In the genomic region with DNA sequence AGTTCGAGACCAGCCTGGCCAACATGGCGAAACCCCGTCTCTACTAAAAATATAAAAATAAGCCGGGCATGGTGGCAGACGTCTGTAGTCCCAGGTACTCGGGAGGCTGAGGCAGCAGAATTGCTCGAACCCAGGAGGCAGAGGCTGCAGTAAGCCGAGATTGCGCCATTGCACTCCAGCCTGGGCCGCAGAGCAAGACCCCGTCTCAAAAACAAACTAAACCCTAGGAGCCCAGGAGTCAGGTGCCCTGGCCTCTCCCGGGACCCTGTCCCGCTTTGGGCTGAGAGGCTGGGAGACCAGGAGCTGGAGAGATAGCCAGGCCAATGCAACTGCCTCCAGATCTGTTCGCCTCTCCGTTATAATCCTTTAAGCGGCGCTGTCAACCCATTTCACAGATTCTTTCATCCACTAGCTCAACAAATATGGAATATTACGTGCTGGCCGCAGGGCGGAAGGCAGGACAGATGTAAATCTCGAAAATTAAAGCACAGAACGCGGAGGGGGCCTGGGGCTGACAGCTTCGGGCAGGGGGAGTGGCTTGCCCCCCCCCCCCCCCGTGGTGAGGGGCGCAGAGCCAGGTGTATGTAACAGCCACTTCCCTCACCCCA, we compare ENCODE assay signal across 11 cellular contexts. TPM values are rescaled to one million over a fixed set of nuclear protein-coding genes. Genes with fewer than 3 reads are reported as not detected.
DNase-seq lines count a peak whose midpoint lies in the region; ATAC-seq, FAIRE-seq and TF ChIP-seq lines count a peak whose summit lies in the region.
"Had no signal": no experiment of that assay in that cellular context is flagged by ENCODE, and none has a peak within 500 bp of the region (broad histone marks: within the 10 kb centered on the region; RNA-seq: fewer than 3 reads in every experiment).

No MANE protein-coding gene starts in this region.

- H3K27ac Mint-ChIP-seq in neural progenitor cell, result no peak overlapping the region

- H2AFZ ChIP-seq in HepG2 (ENCODE audit: low read length) (no peak overlapping the region), neural progenitor cell (replicated peaks) (no peak overlapping the region)

- no peak for TF ChIP-seq RAD21 in HepG2 (CRISPR knock-in tag; IDR thresholded peaks at IDR 0.05)

- ATAC-seq in HepG2 (no peak), right lobe of liver (no peak), GM21786 (IDR thresholded peaks at IDR 0.05; ENCODE audit: unreplicated experiment) (no peak)

- no peak overlapping the region for H3K9ac ChIP-seq in HepG2 (ENCODE audit: insufficient read depth, low read depth, low read length)
- H3K9ac ChIP-seq in duodenal mucosa (ENCODE audit: low read depth in 1 of 2, low read length in 2 of 2), result peak overlapping the region in 1 of 2 donors; percentile 25
- no peak overlapping the region for H3K9ac ChIP-seq in neural progenitor cell

- peaks cover 11% of the 10 kb centered on the region for H3K4me1 Mint-ChIP-seq in neural progenitor cell

- peaks cover 12% of the 10 kb centered on the region for H3K27me3 Mint-ChIP-seq in neural progenitor cell (ENCODE audit: insufficient read depth, low read depth)

- H3K27ac ChIP-seq in HepG2 (ENCODE audit: extremely low read length, insufficient read depth, low read length) (no peak overlapping the region), right lobe of liver (no peak overlapping the region), duodenal mucosa (ENCODE audit: low read depth, low read length) (no peak overlapping the region), neural progenitor cell (no peak overlapping the region)

- no peak overlapping the region for H3K4me3 ChIP-seq in HepG2 (replicated peaks in 1 of 3; ENCODE audit: insufficient read depth in 1 of 3, low read depth in 2 of 3, low read length in 3 of 3)
- no peak overlapping the region for H3K4me3 ChIP-seq in right lobe of liver
- peak overlapping the region; percentile 45 to 52 for H3K4me3 ChIP-seq in duodenal mucosa (ENCODE audit: low read depth in 1 of 2, low read length in 2 of 2)
- no peak overlapping the region for H3K4me3 ChIP-seq in neural progenitor cell

- H3K9me3 Mint-ChIP-seq in neural progenitor cell, result no peaks in the 10 kb centered on the region

- H3K9me3 ChIP-seq in HepG2 (ENCODE audit: low read length), result no peaks in the 10 kb centered on the region
- H3K9me3 ChIP-seq in right lobe of liver, result no peaks in the 10 kb centered on the region
- no peaks in the 10 kb centered on the region for H3K9me3 ChIP-seq in duodenal mucosa (ENCODE audit: control insufficient read depth in 1 of 2, low read length in 2 of 2)
- no peaks in the 10 kb centered on the region for H3K9me3 ChIP-seq in neural progenitor cell (ENCODE audit: low read depth)

- no peak for FAIRE-seq in HepG2 (lab: Jason Lieb, UNC)

- TF ChIP-seq CTCF in HepG2 (CRISPR knock-in tag; IDR thresholded peaks at IDR 0.05) (no peak), right lobe of liver (IDR thresholded peaks at IDR 0.05) (no peak), neural progenitor cell (IDR thresholded peaks at IDR 0.05) (no peak)

- WGBS in HepG2 (ENCODE audit: low lambda C conversion rate), result 69% methylated on average over 20 of the region's 26 CpGs
- 64% methylated on average over 13 of the region's 26 CpGs for WGBS in right lobe of liver (ENCODE audit: insufficient coverage, low coverage, low lambda C conversion rate, missing lambda C conversion rate)

- no peaks in the 10 kb centered on the region for H3K36me3 ChIP-seq in HepG2 (replicated peaks in 1 of 2; ENCODE audit: control insufficient read depth in 1 of 2, insufficient read depth in 2 of 2, low read length in 2 of 2)
- H3K36me3 ChIP-seq in right lobe of liver, result no peaks in the 10 kb centered on the region
- H3K36me3 ChIP-seq in duodenal mucosa (ENCODE audit: control insufficient read depth in 1 of 2, insufficient read depth in 2 of 2, low read length in 2 of 2), result no peaks in the 10 kb centered on the region
- H3K36me3 ChIP-seq in neural progenitor cell, result no peaks in the 10 kb centered on the region

- DNase-seq in HepG2 (ENCODE audit: low spot score) (no peak), right lobe of liver (no peak), neural progenitor cell (ENCODE audit: low spot score) (no peak), SKM-1 treated with dmso at 0.1 percent for 144 hours (lab: John Stamatoyannopoulos, UW; ENCODE audit: unreplicated experiment) (no peak), NCI-H1694 treated with DMSO at 0.1 percent for 48 hours (lab: John Stamatoyannopoulos, UW) (no peak), NCI-H774 (lab: John Stamatoyannopoulos, UW) (no peak)
- DNase-seq: NK-92 treated with Interleukin-12 subunit alpha and Interleukin-12 subunit beta, amount 100 ng/mL, for 24 hours; stimulated activated CD4-positive, alpha-beta T cell treated with anti-CD3 and anti-CD28 coated beads, Interleukin-1b, Interleukin-23, amount 100 ng/mL, for 48 hours had no signal

- H3F3A ChIP-seq in neural progenitor cell (ENCODE audit: low read depth), result peaks cover 4% of the 10 kb centered on the region

- H3K27me3 ChIP-seq in HepG2 (ENCODE audit: control insufficient read depth in 1 of 2, insufficient read depth in 2 of 2, low read length in 2 of 2) (peaks cover 4 to 16% of the 10 kb centered on the region in 2 experiments; a peak in 4 of 5 replicates), right lobe of liver (no peaks in the 10 kb centered on the region), duodenal mucosa (ENCODE audit: control insufficient read depth in 1 of 2, insufficient read depth in 2 of 2, low read length in 2 of 2) (peaks cover 6 to 7% of the 10 kb centered on the region in 2 donors), neural progenitor cell (peaks cover 42% of the 10 kb centered on the region)

- no peaks in the 10 kb centered on the region for H3K79me2 ChIP-seq in HepG2 (ENCODE audit: insufficient read depth, low read length)
- no peaks in the 10 kb centered on the region for H3K79me2 ChIP-seq in neural progenitor cell (ENCODE audit: low read depth)

- CTCF ChIA-PET in HepG2 (lab: Yijun Ruan, JAX; ENCODE audit: low intra/inter-chr PET ratio, low total read pairs), result no interaction called here

- H3K4me1 ChIP-seq in HepG2 (ENCODE audit: insufficient read depth, low read length) (peaks cover 24% of the 10 kb centered on the region), right lobe of liver (peaks cover 0 to 11% (median 2%) of the 10 kb centered on the region in 4 donors), duodenal mucosa (ENCODE audit: control insufficient read depth in 1 of 2, insufficient read depth in 2 of 2, low read length in 2 of 2) (peaks cover 7 to 16% of the 10 kb centered on the region in 2 donors), neural progenitor cell (peaks cover 2% of the 10 kb centered on the region)

- TF ChIP-seq EP300 in HepG2 (IDR thresholded peaks at IDR 0.05; ENCODE audit: low read depth in 2 of 2, low read length in 2 of 2) (no peak), HepG2 (CRISPR knock-in tag; IDR thresholded peaks at IDR 0.05; ENCODE audit: borderline replicate concordance) (no peak)

- H3K36me3 Mint-ChIP-seq in neural progenitor cell, result no peaks in the 10 kb centered on the region

- no peak overlapping the region for H3K4me3 Mint-ChIP-seq in neural progenitor cell

- intact Hi-C loops in HepG2 (cut with micrococcal nuclease; ENCODE audit: unreplicated experiment), result no loop called here
- intact Hi-C loops in right lobe of liver (cut with DNase I), result no loop called here

- POLR2A ChIA-PET in HepG2 (lab: Yijun Ruan, JAX), result no interaction called here

- no peaks in the 10 kb centered on the region for H4K20me1 ChIP-seq in HepG2 (ENCODE audit: insufficient read depth, low read length)
- no peaks in the 10 kb centered on the region for H4K20me1 ChIP-seq in neural progenitor cell (ENCODE audit: low read depth)

- no peak overlapping the region for H3K4me2 ChIP-seq in HepG2 (ENCODE audit: low read depth, low read length)
- H3K4me2 ChIP-seq in neural progenitor cell, result peak overlapping the region; percentile 45

- no TSS peak for BruUV-seq in HepG2 (replicated peaks; lab: Mats Ljungman, UMichigan)

- TF ChIP-seq POLR2A in HepG2 (IDR thresholded peaks at IDR 0.05; ENCODE audit: insufficient read depth in 1 of 2, low read depth in 2 of 2, low read length in 2 of 2) (no peak), right lobe of liver (IDR thresholded peaks at IDR 0.05) (no peak)

- in situ Hi-C loops in HepG2 (cut with HindIII; ENCODE audit: extremely low pct_ligation_motif_present, low pct_unique_long_range_greater_than_20kb), result no loop called here

RNA-seq across cellular contexts. Expression of gene MYBPC2, which starts 5.3 kb away (rescaled TPM):
- total RNA-seq in HepG2 (2016; rRNA removed; fragmentation: Illumina TruSeq; extraction: Trizol) (0.67 TPM in 1 of 2 replicates, not detected in the other), right lobe of liver (under 1 TPM in 3 of 6 experiments, not detected in 3; 0.12 to 0.56 (median 0.30) TPM), neural progenitor cell (ENCODE audit: low replicate concordance) (0.65 and 0.77 TPM in 2 replicates)
- total RNA-seq in HepG2 (2016; cell fraction: cytosol; rRNA removed; fragmentation: Illumina TruSeq; extraction: Trizol; ENCODE audit: low read depth), result not detected in 2 replicates
- total RNA-seq in HepG2 (2016; cell fraction: insoluble cytoplasmic fraction; rRNA removed; fragmentation: Illumina TruSeq; extraction: Trizol), result not detected in 2 replicates
- not detected in 2 replicates for total RNA-seq in HepG2 (2016; cell fraction: membrane; rRNA removed; fragmentation: Illumina TruSeq; extraction: Trizol)
- total RNA-seq in HepG2 (2016; cell fraction: nucleus; rRNA removed; fragmentation: Illumina TruSeq; extraction: Trizol), result not detected in 2 replicates
- polyA plus RNA-seq in HepG2 (2011; rRNA removed), result 0.01 TPM in 1 of 2 replicates, not detected in the other
- 0.01 and 0.03 TPM in 2 replicates for polyA plus RNA-seq in HepG2 (2011; cell fraction: cytosol; rRNA removed)
- 0.05 and 0.24 TPM in 2 replicates for polyA plus RNA-seq in HepG2 (2011; cell fraction: nucleus; rRNA removed)
- polyA plus RNA-seq in HepG2 (2012), result not detected in 2 replicates
- not detected in 2 replicates for polyA plus RNA-seq in HepG2 (2016; cell fraction: cytosol; fragmentation: Illumina TruSeq; extraction: Trizol; ENCODE audit: low read depth)
- not detected in 2 replicates for polyA plus RNA-seq in HepG2 (2016; cell fraction: insoluble cytoplasmic fraction; fragmentation: Illumina TruSeq; extraction: Trizol; ENCODE audit: low read depth)
- not detected in 2 replicates for polyA plus RNA-seq in HepG2 (2016; cell fraction: membrane; fragmentation: Illumina TruSeq; extraction: Trizol; ENCODE audit: low read depth)
- polyA plus RNA-seq in HepG2 (2016; cell fraction: nucleus; fragmentation: Illumina TruSeq; extraction: Trizol; ENCODE audit: insufficient read depth, low read depth), result not detected in 2 replicates
- polyA minus RNA-seq in HepG2 (2011; rRNA and poly(A)+ RNA removed; ENCODE audit: low replicate concordance), result not detected in 2 replicates
- polyA minus RNA-seq in HepG2 (2011; cell fraction: cytosol; rRNA and poly(A)+ RNA removed), result not detected in 2 replicates
- polyA minus RNA-seq in HepG2 (2011; cell fraction: nucleus; rRNA and poly(A)+ RNA removed), result not detected in 2 replicates
- total RNA-seq: subcutaneous adipose tissue had no signal

RNA-seq across cellular contexts. Expression of gene SPIB, which starts 8.7 kb away (rescaled TPM):
- total RNA-seq in HepG2 (2016; rRNA removed; fragmentation: Illumina TruSeq; extraction: Trizol) (0.04 TPM in 1 of 2 replicates, not detected in the other), right lobe of liver (under 1 TPM in 1 of 6 experiments, not detected in 5; 0.51 TPM), neural progenitor cell (ENCODE audit: low replicate concordance) (0.31 TPM in 1 of 2 replicates, not detected in the other)
- not detected in 2 replicates for total RNA-seq in HepG2 (2016; cell fraction: cytosol; rRNA removed; fragmentation: Illumina TruSeq; extraction: Trizol; ENCODE audit: low read depth)
- total RNA-seq in HepG2 (2016; cell fraction: insoluble cytoplasmic fraction; rRNA removed; fragmentation: Illumina TruSeq; extraction: Trizol), result 0.13 and 0.15 TPM in 2 replicates
- total RNA-seq in HepG2 (2016; cell fraction: membrane; rRNA removed; fragmentation: Illumina TruSeq; extraction: Trizol), result not detected in 2 replicates
- total RNA-seq in HepG2 (2016; cell fraction: nucleus; rRNA removed; fragmentation: Illumina TruSeq; extraction: Trizol), result not detected in 2 replicates
- 0.04 TPM in 1 of 2 replicates, not detected in the other for polyA plus RNA-seq in HepG2 (2011; rRNA removed)
- polyA plus RNA-seq in HepG2 (2011; cell fraction: cytosol; rRNA removed), result not detected in 2 replicates
- 0.21 TPM in 1 of 2 replicates, not detected in the other for polyA plus RNA-seq in HepG2 (2011; cell fraction: nucleus; rRNA removed)
- polyA plus RNA-seq in HepG2 (2012), result not detected in 2 replicates
- polyA plus RNA-seq in HepG2 (2016; cell fraction: cytosol; fragmentation: Illumina TruSeq; extraction: Trizol; ENCODE audit: low read depth), result 0.10 TPM in 1 of 2 replicates, not detected in the other
- not detected in 2 replicates for polyA plus RNA-seq in HepG2 (2016; cell fraction: insoluble cytoplasmic fraction; fragmentation: Illumina TruSeq; extraction: Trizol; ENCODE audit: low read depth)
- polyA plus RNA-seq in HepG2 (2016; cell fraction: membrane; fragmentation: Illumina TruSeq; extraction: Trizol; ENCODE audit: low read depth), result 0.07 TPM in 1 of 2 replicates, not detected in the other
- polyA plus RNA-seq in HepG2 (2016; cell fraction: nucleus; fragmentation: Illumina TruSeq; extraction: Trizol; ENCODE audit: insufficient read depth, low read depth), result 0.53 TPM in 1 of 2 replicates, not detected in the other
- polyA minus RNA-seq in HepG2 (2011; rRNA and poly(A)+ RNA removed; ENCODE audit: low replicate concordance), result 0.51 TPM in 1 of 2 replicates, not detected in the other
- not detected in 2 replicates for polyA minus RNA-seq in HepG2 (2011; cell fraction: cytosol; rRNA and poly(A)+ RNA removed)
- not detected in 2 replicates for polyA minus RNA-seq in HepG2 (2011; cell fraction: nucleus; rRNA and poly(A)+ RNA removed)
- total RNA-seq: subcutaneous adipose tissue had no signal

RNA-seq across cellular contexts. Expression of gene POLD1, which starts 43.3 kb away (rescaled TPM):
- 39.5 and 54.0 TPM in 2 replicates for total RNA-seq in HepG2 (2016; rRNA removed; fragmentation: Illumina TruSeq; extraction: Trizol)
- total RNA-seq in HepG2 (2016; cell fraction: cytosol; rRNA removed; fragmentation: Illumina TruSeq; extraction: Trizol; ENCODE audit: low read depth), result 15.4 and 20.6 TPM in 2 replicates
- total RNA-seq in HepG2 (2016; cell fraction: insoluble cytoplasmic fraction; rRNA removed; fragmentation: Illumina TruSeq; extraction: Trizol), result 36.3 and 68.3 TPM in 2 replicates
- total RNA-seq in HepG2 (2016; cell fraction: membrane; rRNA removed; fragmentation: Illumina TruSeq; extraction: Trizol), result 13.4 and 21.6 TPM in 2 replicates
- 45.6 and 51.7 TPM in 2 replicates for total RNA-seq in HepG2 (2016; cell fraction: nucleus; rRNA removed; fragmentation: Illumina TruSeq; extraction: Trizol)
- 17.4 and 18.6 TPM in 2 replicates for polyA plus RNA-seq in HepG2 (2011; rRNA removed)
- polyA plus RNA-seq in HepG2 (2011; cell fraction: cytosol; rRNA removed), result 8.8 and 21.4 TPM in 2 replicates
- polyA plus RNA-seq in HepG2 (2011; cell fraction: nucleus; rRNA removed), result 130 and 225 TPM in 2 replicates
- 15.4 and 19.9 TPM in 2 replicates for polyA plus RNA-seq in HepG2 (2012)
- polyA plus RNA-seq in HepG2 (2016; cell fraction: cytosol; fragmentation: Illumina TruSeq; extraction: Trizol; ENCODE audit: low read depth), result 6.4 and 7.1 TPM in 2 replicates
- polyA plus RNA-seq in HepG2 (2016; cell fraction: insoluble cytoplasmic fraction; fragmentation: Illumina TruSeq; extraction: Trizol; ENCODE audit: low read depth), result 26.1 and 31.2 TPM in 2 replicates
- 9.7 and 12.0 TPM in 2 replicates for polyA plus RNA-seq in HepG2 (2016; cell fraction: membrane; fragmentation: Illumina TruSeq; extraction: Trizol; ENCODE audit: low read depth)
- polyA plus RNA-seq in HepG2 (2016; cell fraction: nucleus; fragmentation: Illumina TruSeq; extraction: Trizol; ENCODE audit: insufficient read depth, low read depth), result 109 and 111 TPM in 2 replicates
- 74.3 and 134 TPM in 2 replicates for polyA minus RNA-seq in HepG2 (2011; rRNA and poly(A)+ RNA removed; ENCODE audit: low replicate concordance)
- 24.6 and 41.4 TPM in 2 replicates for polyA minus RNA-seq in HepG2 (2011; cell fraction: cytosol; rRNA and poly(A)+ RNA removed)
- polyA minus RNA-seq in HepG2 (2011; cell fraction: nucleus; rRNA and poly(A)+ RNA removed), result 12.1 and 19.6 TPM in 2 replicates
- total RNA-seq in right lobe of liver, result 10 to 100 TPM in 2 of 6 experiments, 1 to 10 TPM in 4; 6.2 to 13.1 (median 9.2) TPM
- 36.7 and 123 TPM in 2 replicates for total RNA-seq in neural progenitor cell (ENCODE audit: low replicate concordance)

RNA-seq across cellular contexts. Expression of gene EMC10, which starts 48.9 kb away (rescaled TPM):
- total RNA-seq in HepG2 (2016; rRNA removed; fragmentation: Illumina TruSeq; extraction: Trizol), result not detected in 2 replicates
- total RNA-seq in HepG2 (2016; cell fraction: cytosol; rRNA removed; fragmentation: Illumina TruSeq; extraction: Trizol; ENCODE audit: low read depth), result not detected in 2 replicates
- total RNA-seq in HepG2 (2016; cell fraction: insoluble cytoplasmic fraction; rRNA removed; fragmentation: Illumina TruSeq; extraction: Trizol), result not detected in 2 replicates
- not detected in 2 replicates for total RNA-seq in HepG2 (2016; cell fraction: membrane; rRNA removed; fragmentation: Illumina TruSeq; extraction: Trizol)
- total RNA-seq in HepG2 (2016; cell fraction: nucleus; rRNA removed; fragmentation: Illumina TruSeq; extraction: Trizol), result not detected in 2 replicates
- not detected in 2 replicates for polyA plus RNA-seq in HepG2 (2011; rRNA removed)
- 0.04 TPM in 1 of 2 replicates, not detected in the other for polyA plus RNA-seq in HepG2 (2011; cell fraction: cytosol; rRNA removed)
- polyA plus RNA-seq in HepG2 (2011; cell fraction: nucleus; rRNA removed), result 0.19 TPM in 1 of 2 replicates, not detected in the other
- not detected in 2 replicates for polyA plus RNA-seq in HepG2 (2012)
- polyA plus RNA-seq in HepG2 (2016; cell fraction: cytosol; fragmentation: Illumina TruSeq; extraction: Trizol; ENCODE audit: low read depth), result not detected in 2 replicates
- not detected in 2 replicates for polyA plus RNA-seq in HepG2 (2016; cell fraction: insoluble cytoplasmic fraction; fragmentation: Illumina TruSeq; extraction: Trizol; ENCODE audit: low read depth)
- polyA plus RNA-seq in HepG2 (2016; cell fraction: membrane; fragmentation: Illumina TruSeq; extraction: Trizol; ENCODE audit: low read depth), result not detected in 2 replicates
- polyA plus RNA-seq in HepG2 (2016; cell fraction: nucleus; fragmentation: Illumina TruSeq; extraction: Trizol; ENCODE audit: insufficient read depth, low read depth), result not detected in 2 replicates
- polyA minus RNA-seq in HepG2 (2011; rRNA and poly(A)+ RNA removed; ENCODE audit: low replicate concordance), result 0.06 and 36.3 TPM in 2 replicates
- 0.69 and 2.2 TPM in 2 replicates for polyA minus RNA-seq in HepG2 (2011; cell fraction: cytosol; rRNA and poly(A)+ RNA removed)
- 0.25 and 1.0 TPM in 2 replicates for polyA minus RNA-seq in HepG2 (2011; cell fraction: nucleus; rRNA and poly(A)+ RNA removed)
- total RNA-seq in right lobe of liver, result 10 to 100 TPM; 48.6 to 82.8 (median 74.2) TPM
- 32.9 and 127 TPM in 2 replicates for total RNA-seq in neural progenitor cell (ENCODE audit: low replicate concordance)

RNA-seq across cellular contexts. Expression of gene GARIN5A, which starts 49.2 kb away (rescaled TPM):
- not detected in 2 replicates for total RNA-seq in HepG2 (2016; rRNA removed; fragmentation: Illumina TruSeq; extraction: Trizol)
- not detected in 2 replicates for total RNA-seq in HepG2 (2016; cell fraction: cytosol; rRNA removed; fragmentation: Illumina TruSeq; extraction: Trizol; ENCODE audit: low read depth)
- not detected in 2 replicates for total RNA-seq in HepG2 (2016; cell fraction: insoluble cytoplasmic fraction; rRNA removed; fragmentation: Illumina TruSeq; extraction: Trizol)
- total RNA-seq in HepG2 (2016; cell fraction: membrane; rRNA removed; fragmentation: Illumina TruSeq; extraction: Trizol), result not detected in 2 replicates
- not detected in 2 replicates for total RNA-seq in HepG2 (2016; cell fraction: nucleus; rRNA removed; fragmentation: Illumina TruSeq; extraction: Trizol)
- polyA plus RNA-seq in HepG2 (2011; rRNA removed), result not detected in 2 replicates
- polyA plus RNA-seq in HepG2 (2011; cell fraction: cytosol; rRNA removed), result not detected in 2 replicates
- not detected in 2 replicates for polyA plus RNA-seq in HepG2 (2011; cell fraction: nucleus; rRNA removed)
- polyA plus RNA-seq in HepG2 (2012), result not detected in 2 replicates
- not detected in 2 replicates for polyA plus RNA-seq in HepG2 (2016; cell fraction: cytosol; fragmentation: Illumina TruSeq; extraction: Trizol; ENCODE audit: low read depth)
- not detected in 2 replicates for polyA plus RNA-seq in HepG2 (2016; cell fraction: insoluble cytoplasmic fraction; fragmentation: Illumina TruSeq; extraction: Trizol; ENCODE audit: low read depth)
- polyA plus RNA-seq in HepG2 (2016; cell fraction: membrane; fragmentation: Illumina TruSeq; extraction: Trizol; ENCODE audit: low read depth), result not detected in 2 replicates
- polyA plus RNA-seq in HepG2 (2016; cell fraction: nucleus; fragmentation: Illumina TruSeq; extraction: Trizol; ENCODE audit: insufficient read depth, low read depth), result not detected in 2 replicates
- 5.1 TPM in 1 of 2 replicates, not detected in the other for polyA minus RNA-seq in HepG2 (2011; rRNA and poly(A)+ RNA removed; ENCODE audit: low replicate concordance)
- not detected in 2 replicates for polyA minus RNA-seq in HepG2 (2011; cell fraction: cytosol; rRNA and poly(A)+ RNA removed)
- not detected in 2 replicates for polyA minus RNA-seq in HepG2 (2011; cell fraction: nucleus; rRNA and poly(A)+ RNA removed)
- total RNA-seq in right lobe of liver, result 1 to 10 TPM in 5 of 6 experiments, under 1 TPM in 1; 0.68 to 2.3 (median 1.5) TPM
- 5.6 and 8.4 TPM in 2 replicates for total RNA-seq in neural progenitor cell (ENCODE audit: low replicate concordance)
- total RNA-seq: subcutaneous adipose tissue had no signal

Comparison
In these comparisons a context has a peak if more than half of its experiments do, and no peak if none do; other contexts are left out.
1. H3K4me3 ChIP-seq: peak in duodenal mucosa (2 of 2); none in HepG2 (0 of 3), right lobe of liver (0 of 3) and neural progenitor cell (single experiment).